In genomic region chr20:36572701-36573102, GRCh38 we compare ENCODE assay signal across 8 cellular contexts. TPM values are rescaled to one million over a fixed set of nuclear protein-coding genes. Genes with fewer than 3 reads are reported as not detected.
DNase-seq lines count a peak whose midpoint lies in the region; ATAC-seq, FAIRE-seq and TF ChIP-seq lines count a peak whose summit lies in the region.

No MANE protein-coding gene starts in this region.

- TF ChIP-seq POLR2A in GM12892 (IDR thresholded peaks at IDR 0.05; ENCODE audit: low read depth, low read length): no peak

- H3K4me3 ChIP-seq in WI38 (ENCODE audit: low read depth, low read length) (peak overlapping the region; percentile 26), cardiac fibroblast (replicated peaks in 1 of 2; ENCODE audit: low read depth in 2 of 2, low read length in 2 of 2) (peak overlapping the region; percentile 27 to 64)

- no peak for DNase-seq in GM12892 (ENCODE audit: insufficient read length)
- peak in 1 of 2 donors; percentile 15 for DNase-seq in cardiac fibroblast (ENCODE audit: low read depth in 2 of 2)
- peak; percentile 17 for DNase-seq in medulla oblongata (ENCODE audit: extremely low spot score)
- peak; percentile 37 to 74 for DNase-seq in stimulated activated CD8-positive, alpha-beta memory T cell treated with anti-CD3 and anti-CD28 coated beads, Interleukin-15, amount 100 ng/mL, for 48 hours (ENCODE audit: low read depth in 2 of 2)
- DNase-seq in SW 1271 (lab: John Stamatoyannopoulos, UW): no peak

- FAIRE-seq in GM12892 (lab: Jason Lieb, UNC): peak; percentile 91

- no peak for TF ChIP-seq CTCF in WI38 (IDR thresholded peaks at IDR 0.05; ENCODE audit: low read depth, low read length)
- TF ChIP-seq CTCF in cardiac fibroblast (IDR thresholded peaks at IDR 0.05; ENCODE audit: low read depth, low read length): no peak

- ATAC-seq in HG03095 (IDR thresholded peaks at IDR 0.05; ENCODE audit: unreplicated experiment) (peak; percentile 16), GM19463 (IDR thresholded peaks at IDR 0.05; ENCODE audit: unreplicated experiment) (no peak)

RNA-seq across cellular contexts. Expression of gene TGIF2, which starts 0.7 kb away (rescaled TPM):
- 24.2 TPM for polyA plus RNA-seq in GM12892 (2012; ENCODE audit: missing spikeins)

RNA-seq across cellular contexts. Expression of gene MYL9, which starts 31.4 kb away (rescaled TPM):
- 14.5 TPM for polyA plus RNA-seq in GM12892 (2012; ENCODE audit: missing spikeins)

RNA-seq across cellular contexts. Expression of gene RAB5IF, which starts 32.9 kb away (rescaled TPM):
- 71.4 TPM for polyA plus RNA-seq in GM12892 (2012; ENCODE audit: missing spikeins)

Comparison
In these comparisons a context has a peak if more than half of its experiments do, and no peak if none do; other contexts are left out.
1. DNase-seq: peak in medulla oblongata (single experiment) and stimulated activated CD8-positive, alpha-beta memory T cell treated with anti-CD3 and anti-CD28 coated beads, Interleukin-15, amount 100 ng/mL, for 48 hours (2 of 2); none in GM12892 (single experiment) and SW 1271 (0 of 2).